25 cellular contexts compared by ENCODE assay signal in genomic region chr21:41567901-41568510, GRCh38.
"Had no signal": no experiment of that assay in that cellular context is flagged by ENCODE, and none has a peak within 500 bp of the region (broad histone marks: within the 10 kb centered on the region; RNA-seq: fewer than 3 reads in every experiment).

No MANE protein-coding gene starts in this region.

- FAIRE-seq: colon, kidney had no signal

- H3K36me3 ChIP-seq: gastroesophageal sphincter, heart left ventricle, left lung, right atrium auricular region, sigmoid colon, spleen, suprapubic skin, transverse colon, upper lobe of right lung, uterus had no signal

- H3K9me3 ChIP-seq: mucosa of descending colon, transverse colon, uterus had no signal

- H3K27ac ChIP-seq: epithelial cell of prostate, foreskin keratinocyte, gastroesophageal sphincter, heart left ventricle, hepatocyte, left lung, parathyroid adenoma, right atrium auricular region, sigmoid colon, spleen, suprapubic skin, upper lobe of right lung, uterus had no signal

- H3K4me1 ChIP-seq: foreskin keratinocyte, gastroesophageal sphincter, heart left ventricle, left lung, parathyroid adenoma, right atrium auricular region, sigmoid colon, spleen, suprapubic skin, upper lobe of right lung, uterus had no signal

- H3K4me3 ChIP-seq: gastroesophageal sphincter, heart left ventricle, hepatocyte, left lung, mucosa of descending colon, right atrium auricular region, sigmoid colon, spleen, suprapubic skin, transverse colon, upper lobe of right lung, uterus had no signal

- ATAC-seq: esophagus mucosa; foreskin keratinocyte; gastroesophageal sphincter; heart left ventricle; left lung; natural killer cell treated with Interleukin-12 subunit alpha and Interleukin-12 subunit beta and Interleukin-15 and Interleukin-18, amount 100 ng/mL, for 72 hours; stimulated activated naive CD8-positive, alpha-beta T cell treated with anti-CD3 and anti-CD28 coated beads, Interleukin-15, amount 100 ng/mL, for 72 hours; upper lobe of right lung had no signal

- DNase-seq: effector CD8-positive, alpha-beta T cell; endodermal cell; foreskin keratinocyte; heart left ventricle; kidney; left lung; mesenchymal stem cell; naive B cell; sigmoid colon; spleen; stimulated activated naive CD4-positive, alpha-beta T cell; stimulated activated naive CD8-positive, alpha-beta T cell treated with anti-CD3 and anti-CD28 coated beads, Interleukin-15, amount 100 ng/mL, for 72 hours; transverse colon; upper lobe of right lung; uterus had no signal

- H3K27me3 ChIP-seq: left lung, right atrium auricular region, sigmoid colon, transverse colon, upper lobe of right lung, uterus had no signal
